In the genomic region with DNA sequence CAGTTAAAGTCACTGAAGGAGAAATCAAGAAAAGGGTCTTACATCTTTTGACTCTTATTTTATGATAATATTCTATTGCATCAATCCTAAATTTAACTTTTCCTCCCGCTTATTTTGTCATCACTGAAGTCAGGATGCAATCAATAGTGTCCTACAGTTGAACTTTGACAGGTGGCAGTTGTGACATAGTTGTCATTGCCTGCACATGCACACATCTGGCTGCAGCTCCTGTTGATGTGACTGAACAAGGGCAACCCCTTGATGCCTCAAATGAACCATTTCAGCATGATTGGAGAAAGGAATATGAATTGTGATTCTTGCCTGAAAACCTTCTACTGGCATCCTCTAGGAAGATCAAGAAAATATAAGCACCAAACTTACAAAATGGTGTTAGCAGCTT, we compare ENCODE assay signal across 3 cellular contexts.
"Had no signal": no experiment of that assay in that cellular context is flagged by ENCODE, and none has a peak within 500 bp of the region (broad histone marks: within the 10 kb centered on the region; RNA-seq: fewer than 3 reads in every experiment).

No MANE protein-coding gene starts in this region.

- H3K4me3 ChIP-seq: GM12878 had no signal

- ATAC-seq: GM12878 had no signal

- DNase-seq: GDM1, GF-D8 had no signal
